ENCODE assay signal across 1 cellular context in the genomic region with DNA sequence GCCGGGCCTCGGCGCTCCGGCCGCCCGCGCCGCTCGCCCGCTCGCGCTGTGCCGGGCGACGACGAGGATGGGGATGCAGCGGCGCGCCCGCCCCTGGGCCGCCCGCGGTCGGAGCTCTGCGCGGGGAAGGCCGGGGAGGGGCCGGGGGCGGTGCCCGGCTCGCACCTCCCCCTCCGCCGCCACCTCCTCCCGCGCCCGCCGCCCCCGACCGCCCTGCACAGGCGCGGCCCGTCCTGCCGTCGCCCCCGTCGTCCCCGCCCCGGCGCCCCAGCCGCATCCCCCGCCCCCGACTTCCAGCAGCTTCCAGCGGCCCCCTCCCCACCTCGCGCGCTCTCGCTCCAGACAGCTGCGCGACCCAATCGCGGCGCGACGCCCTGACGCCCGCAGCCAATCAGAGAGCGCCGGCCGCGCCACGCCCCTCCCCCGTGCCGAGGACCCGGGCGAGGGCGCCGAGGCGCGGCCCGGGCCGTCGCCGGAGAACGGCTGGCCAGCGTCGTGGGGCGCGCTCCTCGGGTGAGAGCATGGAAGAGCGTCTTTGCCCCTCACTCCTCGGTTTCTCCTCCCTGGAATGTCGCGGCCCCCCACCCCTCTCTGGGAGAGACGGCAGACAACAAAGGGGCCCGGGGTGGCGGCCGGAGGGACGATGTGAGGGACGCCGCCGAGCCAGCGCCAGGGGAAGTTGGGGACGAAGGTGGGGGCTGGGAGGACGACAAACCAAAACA.
A peak's percentile ranks its signal among the peaks of the same experiment; 100 is the strongest.
TF ChIP-seq lines count a peak whose summit lies in the region.

A gene with protein sequence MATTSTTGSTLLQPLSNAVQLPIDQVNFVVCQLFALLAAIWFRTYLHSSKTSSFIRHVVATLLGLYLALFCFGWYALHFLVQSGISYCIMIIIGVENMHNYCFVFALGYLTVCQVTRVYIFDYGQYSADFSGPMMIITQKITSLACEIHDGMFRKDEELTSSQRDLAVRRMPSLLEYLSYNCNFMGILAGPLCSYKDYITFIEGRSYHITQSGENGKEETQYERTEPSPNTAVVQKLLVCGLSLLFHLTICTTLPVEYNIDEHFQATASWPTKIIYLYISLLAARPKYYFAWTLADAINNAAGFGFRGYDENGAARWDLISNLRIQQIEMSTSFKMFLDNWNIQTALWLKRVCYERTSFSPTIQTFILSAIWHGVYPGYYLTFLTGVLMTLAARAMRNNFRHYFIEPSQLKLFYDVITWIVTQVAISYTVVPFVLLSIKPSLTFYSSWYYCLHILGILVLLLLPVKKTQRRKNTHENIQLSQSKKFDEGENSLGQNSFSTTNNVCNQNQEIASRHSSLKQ (minus strand): TSS at position 69 of the 722 bp plus-strand sequence. CDS start 70 bp downstream, outside the sequence.

TF ChIP-seq in WTC11, 78 proteins besides CTCF, POLR2A, EP300 and RAD21 (continued from another document and continues in another):
- TF ChIP-seq, protein P1, sequence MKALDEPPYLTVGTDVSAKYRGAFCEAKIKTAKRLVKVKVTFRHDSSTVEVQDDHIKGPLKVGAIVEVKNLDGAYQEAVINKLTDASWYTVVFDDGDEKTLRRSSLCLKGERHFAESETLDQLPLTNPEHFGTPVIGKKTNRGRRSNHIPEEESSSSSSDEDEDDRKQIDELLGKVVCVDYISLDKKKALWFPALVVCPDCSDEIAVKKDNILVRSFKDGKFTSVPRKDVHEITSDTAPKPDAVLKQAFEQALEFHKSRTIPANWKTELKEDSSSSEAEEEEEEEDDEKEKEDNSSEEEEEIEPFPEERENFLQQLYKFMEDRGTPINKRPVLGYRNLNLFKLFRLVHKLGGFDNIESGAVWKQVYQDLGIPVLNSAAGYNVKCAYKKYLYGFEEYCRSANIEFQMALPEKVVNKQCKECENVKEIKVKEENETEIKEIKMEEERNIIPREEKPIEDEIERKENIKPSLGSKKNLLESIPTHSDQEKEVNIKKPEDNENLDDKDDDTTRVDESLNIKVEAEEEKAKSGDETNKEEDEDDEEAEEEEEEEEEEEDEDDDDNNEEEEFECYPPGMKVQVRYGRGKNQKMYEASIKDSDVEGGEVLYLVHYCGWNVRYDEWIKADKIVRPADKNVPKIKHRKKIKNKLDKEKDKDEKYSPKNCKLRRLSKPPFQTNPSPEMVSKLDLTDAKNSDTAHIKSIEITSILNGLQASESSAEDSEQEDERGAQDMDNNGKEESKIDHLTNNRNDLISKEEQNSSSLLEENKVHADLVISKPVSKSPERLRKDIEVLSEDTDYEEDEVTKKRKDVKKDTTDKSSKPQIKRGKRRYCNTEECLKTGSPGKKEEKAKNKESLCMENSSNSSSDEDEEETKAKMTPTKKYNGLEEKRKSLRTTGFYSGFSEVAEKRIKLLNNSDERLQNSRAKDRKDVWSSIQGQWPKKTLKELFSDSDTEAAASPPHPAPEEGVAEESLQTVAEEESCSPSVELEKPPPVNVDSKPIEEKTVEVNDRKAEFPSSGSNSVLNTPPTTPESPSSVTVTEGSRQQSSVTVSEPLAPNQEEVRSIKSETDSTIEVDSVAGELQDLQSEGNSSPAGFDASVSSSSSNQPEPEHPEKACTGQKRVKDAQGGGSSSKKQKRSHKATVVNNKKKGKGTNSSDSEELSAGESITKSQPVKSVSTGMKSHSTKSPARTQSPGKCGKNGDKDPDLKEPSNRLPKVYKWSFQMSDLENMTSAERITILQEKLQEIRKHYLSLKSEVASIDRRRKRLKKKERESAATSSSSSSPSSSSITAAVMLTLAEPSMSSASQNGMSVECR (CRISPR knock-in tag; IDR thresholded peaks at IDR 0.05; ENCODE audit: borderline replicate concordance) = peak; percentile 69; the same call in 1 of the 2 replicates
- TF ChIP-seq, protein P2, sequence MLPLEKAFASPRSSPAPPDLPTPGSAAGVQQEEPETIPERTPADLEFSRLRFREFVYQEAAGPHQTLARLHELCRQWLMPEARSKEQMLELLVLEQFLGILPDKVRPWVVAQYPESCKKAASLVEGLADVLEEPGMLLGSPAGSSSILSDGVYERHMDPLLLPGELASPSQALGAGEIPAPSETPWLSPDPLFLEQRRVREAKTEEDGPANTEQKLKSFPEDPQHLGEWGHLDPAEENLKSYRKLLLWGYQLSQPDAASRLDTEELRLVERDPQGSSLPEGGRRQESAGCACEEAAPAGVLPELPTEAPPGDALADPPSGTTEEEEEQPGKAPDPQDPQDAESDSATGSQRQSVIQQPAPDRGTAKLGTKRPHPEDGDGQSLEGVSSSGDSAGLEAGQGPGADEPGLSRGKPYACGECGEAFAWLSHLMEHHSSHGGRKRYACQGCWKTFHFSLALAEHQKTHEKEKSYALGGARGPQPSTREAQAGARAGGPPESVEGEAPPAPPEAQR (CRISPR knock-in tag; IDR thresholded peaks at IDR 0.05) = no peak
- TF ChIP-seq SOX15 (CRISPR knock-in tag; IDR thresholded peaks at IDR 0.05) = no peak
- no peak for TF ChIP-seq NR2C2 (CRISPR knock-in tag; IDR thresholded peaks at IDR 0.05)
- TF ChIP-seq NFATC4 (CRISPR knock-in tag; IDR thresholded peaks at IDR 0.05) = no peak
- TF ChIP-seq, protein P3, sequence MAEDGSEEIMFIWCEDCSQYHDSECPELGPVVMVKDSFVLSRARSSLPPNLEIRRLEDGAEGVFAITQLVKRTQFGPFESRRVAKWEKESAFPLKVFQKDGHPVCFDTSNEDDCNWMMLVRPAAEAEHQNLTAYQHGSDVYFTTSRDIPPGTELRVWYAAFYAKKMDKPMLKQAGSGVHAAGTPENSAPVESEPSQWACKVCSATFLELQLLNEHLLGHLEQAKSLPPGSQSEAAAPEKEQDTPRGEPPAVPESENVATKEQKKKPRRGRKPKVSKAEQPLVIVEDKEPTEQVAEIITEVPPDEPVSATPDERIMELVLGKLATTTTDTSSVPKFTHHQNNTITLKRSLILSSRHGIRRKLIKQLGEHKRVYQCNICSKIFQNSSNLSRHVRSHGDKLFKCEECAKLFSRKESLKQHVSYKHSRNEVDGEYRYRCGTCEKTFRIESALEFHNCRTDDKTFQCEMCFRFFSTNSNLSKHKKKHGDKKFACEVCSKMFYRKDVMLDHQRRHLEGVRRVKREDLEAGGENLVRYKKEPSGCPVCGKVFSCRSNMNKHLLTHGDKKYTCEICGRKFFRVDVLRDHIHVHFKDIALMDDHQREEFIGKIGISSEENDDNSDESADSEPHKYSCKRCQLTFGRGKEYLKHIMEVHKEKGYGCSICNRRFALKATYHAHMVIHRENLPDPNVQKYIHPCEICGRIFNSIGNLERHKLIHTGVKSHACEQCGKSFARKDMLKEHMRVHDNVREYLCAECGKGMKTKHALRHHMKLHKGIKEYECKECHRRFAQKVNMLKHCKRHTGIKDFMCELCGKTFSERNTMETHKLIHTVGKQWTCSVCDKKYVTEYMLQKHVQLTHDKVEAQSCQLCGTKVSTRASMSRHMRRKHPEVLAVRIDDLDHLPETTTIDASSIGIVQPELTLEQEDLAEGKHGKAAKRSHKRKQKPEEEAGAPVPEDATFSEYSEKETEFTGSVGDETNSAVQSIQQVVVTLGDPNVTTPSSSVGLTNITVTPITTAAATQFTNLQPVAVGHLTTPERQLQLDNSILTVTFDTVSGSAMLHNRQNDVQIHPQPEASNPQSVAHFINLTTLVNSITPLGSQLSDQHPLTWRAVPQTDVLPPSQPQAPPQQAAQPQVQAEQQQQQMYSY (CRISPR knock-in tag; IDR thresholded peaks at IDR 0.05) = no peak
- no peak for TF ChIP-seq NFE2L1 (CRISPR knock-in tag; IDR thresholded peaks at IDR 0.05)
- TF ChIP-seq, protein P4, sequence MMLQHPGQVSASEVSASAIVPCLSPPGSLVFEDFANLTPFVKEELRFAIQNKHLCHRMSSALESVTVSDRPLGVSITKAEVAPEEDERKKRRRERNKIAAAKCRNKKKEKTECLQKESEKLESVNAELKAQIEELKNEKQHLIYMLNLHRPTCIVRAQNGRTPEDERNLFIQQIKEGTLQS (CRISPR knock-in tag; conservative IDR thresholded peaks at IDR 0.05) = no peak
- TF ChIP-seq SMAD4 (CRISPR knock-in tag; IDR thresholded peaks at IDR 0.05) = 0 out of 2 replicates have a peak, but pooled peaks have one; percentile 27
- TF ChIP-seq, protein P5, sequence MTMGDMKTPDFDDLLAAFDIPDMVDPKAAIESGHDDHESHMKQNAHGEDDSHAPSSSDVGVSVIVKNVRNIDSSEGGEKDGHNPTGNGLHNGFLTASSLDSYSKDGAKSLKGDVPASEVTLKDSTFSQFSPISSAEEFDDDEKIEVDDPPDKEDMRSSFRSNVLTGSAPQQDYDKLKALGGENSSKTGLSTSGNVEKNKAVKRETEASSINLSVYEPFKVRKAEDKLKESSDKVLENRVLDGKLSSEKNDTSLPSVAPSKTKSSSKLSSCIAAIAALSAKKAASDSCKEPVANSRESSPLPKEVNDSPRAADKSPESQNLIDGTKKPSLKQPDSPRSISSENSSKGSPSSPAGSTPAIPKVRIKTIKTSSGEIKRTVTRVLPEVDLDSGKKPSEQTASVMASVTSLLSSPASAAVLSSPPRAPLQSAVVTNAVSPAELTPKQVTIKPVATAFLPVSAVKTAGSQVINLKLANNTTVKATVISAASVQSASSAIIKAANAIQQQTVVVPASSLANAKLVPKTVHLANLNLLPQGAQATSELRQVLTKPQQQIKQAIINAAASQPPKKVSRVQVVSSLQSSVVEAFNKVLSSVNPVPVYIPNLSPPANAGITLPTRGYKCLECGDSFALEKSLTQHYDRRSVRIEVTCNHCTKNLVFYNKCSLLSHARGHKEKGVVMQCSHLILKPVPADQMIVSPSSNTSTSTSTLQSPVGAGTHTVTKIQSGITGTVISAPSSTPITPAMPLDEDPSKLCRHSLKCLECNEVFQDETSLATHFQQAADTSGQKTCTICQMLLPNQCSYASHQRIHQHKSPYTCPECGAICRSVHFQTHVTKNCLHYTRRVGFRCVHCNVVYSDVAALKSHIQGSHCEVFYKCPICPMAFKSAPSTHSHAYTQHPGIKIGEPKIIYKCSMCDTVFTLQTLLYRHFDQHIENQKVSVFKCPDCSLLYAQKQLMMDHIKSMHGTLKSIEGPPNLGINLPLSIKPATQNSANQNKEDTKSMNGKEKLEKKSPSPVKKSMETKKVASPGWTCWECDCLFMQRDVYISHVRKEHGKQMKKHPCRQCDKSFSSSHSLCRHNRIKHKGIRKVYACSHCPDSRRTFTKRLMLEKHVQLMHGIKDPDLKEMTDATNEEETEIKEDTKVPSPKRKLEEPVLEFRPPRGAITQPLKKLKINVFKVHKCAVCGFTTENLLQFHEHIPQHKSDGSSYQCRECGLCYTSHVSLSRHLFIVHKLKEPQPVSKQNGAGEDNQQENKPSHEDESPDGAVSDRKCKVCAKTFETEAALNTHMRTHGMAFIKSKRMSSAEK (CRISPR knock-in tag; IDR thresholded peaks at IDR 0.05; ENCODE audit: borderline replicate concordance) = no peak
- TF ChIP-seq, protein P6, sequence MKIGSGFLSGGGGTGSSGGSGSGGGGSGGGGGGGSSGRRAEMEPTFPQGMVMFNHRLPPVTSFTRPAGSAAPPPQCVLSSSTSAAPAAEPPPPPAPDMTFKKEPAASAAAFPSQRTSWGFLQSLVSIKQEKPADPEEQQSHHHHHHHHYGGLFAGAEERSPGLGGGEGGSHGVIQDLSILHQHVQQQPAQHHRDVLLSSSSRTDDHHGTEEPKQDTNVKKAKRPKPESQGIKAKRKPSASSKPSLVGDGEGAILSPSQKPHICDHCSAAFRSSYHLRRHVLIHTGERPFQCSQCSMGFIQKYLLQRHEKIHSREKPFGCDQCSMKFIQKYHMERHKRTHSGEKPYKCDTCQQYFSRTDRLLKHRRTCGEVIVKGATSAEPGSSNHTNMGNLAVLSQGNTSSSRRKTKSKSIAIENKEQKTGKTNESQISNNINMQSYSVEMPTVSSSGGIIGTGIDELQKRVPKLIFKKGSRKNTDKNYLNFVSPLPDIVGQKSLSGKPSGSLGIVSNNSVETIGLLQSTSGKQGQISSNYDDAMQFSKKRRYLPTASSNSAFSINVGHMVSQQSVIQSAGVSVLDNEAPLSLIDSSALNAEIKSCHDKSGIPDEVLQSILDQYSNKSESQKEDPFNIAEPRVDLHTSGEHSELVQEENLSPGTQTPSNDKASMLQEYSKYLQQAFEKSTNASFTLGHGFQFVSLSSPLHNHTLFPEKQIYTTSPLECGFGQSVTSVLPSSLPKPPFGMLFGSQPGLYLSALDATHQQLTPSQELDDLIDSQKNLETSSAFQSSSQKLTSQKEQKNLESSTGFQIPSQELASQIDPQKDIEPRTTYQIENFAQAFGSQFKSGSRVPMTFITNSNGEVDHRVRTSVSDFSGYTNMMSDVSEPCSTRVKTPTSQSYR (CRISPR knock-in tag; IDR thresholded peaks at IDR 0.05) = 0 out of 2 replicates have a peak, but pooled peaks have one; percentile 56
- TF ChIP-seq IRF2 (CRISPR knock-in tag; IDR thresholded peaks at IDR 0.05; ENCODE audit: borderline replicate concordance, low read depth) = no peak
- TF ChIP-seq GTF2I (CRISPR knock-in tag; conservative IDR thresholded peaks at IDR 0.05) = no peak
- TF ChIP-seq ZBTB21 (CRISPR knock-in tag; IDR thresholded peaks at IDR 0.05; ENCODE audit: borderline replicate concordance) = no peak
- TF ChIP-seq ZNF121 (CRISPR knock-in tag; IDR thresholded peaks at IDR 0.05) = no peak
- TF ChIP-seq OVOL2 (CRISPR knock-in tag; IDR thresholded peaks at IDR 0.05; ENCODE audit: borderline replicate concordance) = no peak
- TF ChIP-seq MYBL2 (CRISPR knock-in tag; IDR thresholded peaks at IDR 0.05) = no peak; the same call in 1 of the 2 replicates
- TF ChIP-seq, protein P7, sequence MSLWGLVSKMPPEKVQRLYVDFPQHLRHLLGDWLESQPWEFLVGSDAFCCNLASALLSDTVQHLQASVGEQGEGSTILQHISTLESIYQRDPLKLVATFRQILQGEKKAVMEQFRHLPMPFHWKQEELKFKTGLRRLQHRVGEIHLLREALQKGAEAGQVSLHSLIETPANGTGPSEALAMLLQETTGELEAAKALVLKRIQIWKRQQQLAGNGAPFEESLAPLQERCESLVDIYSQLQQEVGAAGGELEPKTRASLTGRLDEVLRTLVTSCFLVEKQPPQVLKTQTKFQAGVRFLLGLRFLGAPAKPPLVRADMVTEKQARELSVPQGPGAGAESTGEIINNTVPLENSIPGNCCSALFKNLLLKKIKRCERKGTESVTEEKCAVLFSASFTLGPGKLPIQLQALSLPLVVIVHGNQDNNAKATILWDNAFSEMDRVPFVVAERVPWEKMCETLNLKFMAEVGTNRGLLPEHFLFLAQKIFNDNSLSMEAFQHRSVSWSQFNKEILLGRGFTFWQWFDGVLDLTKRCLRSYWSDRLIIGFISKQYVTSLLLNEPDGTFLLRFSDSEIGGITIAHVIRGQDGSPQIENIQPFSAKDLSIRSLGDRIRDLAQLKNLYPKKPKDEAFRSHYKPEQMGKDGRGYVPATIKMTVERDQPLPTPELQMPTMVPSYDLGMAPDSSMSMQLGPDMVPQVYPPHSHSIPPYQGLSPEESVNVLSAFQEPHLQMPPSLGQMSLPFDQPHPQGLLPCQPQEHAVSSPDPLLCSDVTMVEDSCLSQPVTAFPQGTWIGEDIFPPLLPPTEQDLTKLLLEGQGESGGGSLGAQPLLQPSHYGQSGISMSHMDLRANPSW (CRISPR knock-in tag; conservative IDR thresholded peaks at IDR 0.05; ENCODE audit: low read depth) = no peak
- TF ChIP-seq, protein P8, sequence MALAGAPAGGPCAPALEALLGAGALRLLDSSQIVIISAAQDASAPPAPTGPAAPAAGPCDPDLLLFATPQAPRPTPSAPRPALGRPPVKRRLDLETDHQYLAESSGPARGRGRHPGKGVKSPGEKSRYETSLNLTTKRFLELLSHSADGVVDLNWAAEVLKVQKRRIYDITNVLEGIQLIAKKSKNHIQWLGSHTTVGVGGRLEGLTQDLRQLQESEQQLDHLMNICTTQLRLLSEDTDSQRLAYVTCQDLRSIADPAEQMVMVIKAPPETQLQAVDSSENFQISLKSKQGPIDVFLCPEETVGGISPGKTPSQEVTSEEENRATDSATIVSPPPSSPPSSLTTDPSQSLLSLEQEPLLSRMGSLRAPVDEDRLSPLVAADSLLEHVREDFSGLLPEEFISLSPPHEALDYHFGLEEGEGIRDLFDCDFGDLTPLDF (CRISPR knock-in tag; IDR thresholded peaks at IDR 0.05) = no peak
- no peak for TF ChIP-seq ESRRA (CRISPR knock-in tag; IDR thresholded peaks at IDR 0.05; ENCODE audit: borderline replicate concordance)
- peak; percentile 95 for TF ChIP-seq NFYB (CRISPR knock-in tag; conservative IDR thresholded peaks at IDR 0.05; ENCODE audit: low read depth)
